Comparison of ENCODE assay signal across 24 cellular contexts in the genomic region with DNA sequence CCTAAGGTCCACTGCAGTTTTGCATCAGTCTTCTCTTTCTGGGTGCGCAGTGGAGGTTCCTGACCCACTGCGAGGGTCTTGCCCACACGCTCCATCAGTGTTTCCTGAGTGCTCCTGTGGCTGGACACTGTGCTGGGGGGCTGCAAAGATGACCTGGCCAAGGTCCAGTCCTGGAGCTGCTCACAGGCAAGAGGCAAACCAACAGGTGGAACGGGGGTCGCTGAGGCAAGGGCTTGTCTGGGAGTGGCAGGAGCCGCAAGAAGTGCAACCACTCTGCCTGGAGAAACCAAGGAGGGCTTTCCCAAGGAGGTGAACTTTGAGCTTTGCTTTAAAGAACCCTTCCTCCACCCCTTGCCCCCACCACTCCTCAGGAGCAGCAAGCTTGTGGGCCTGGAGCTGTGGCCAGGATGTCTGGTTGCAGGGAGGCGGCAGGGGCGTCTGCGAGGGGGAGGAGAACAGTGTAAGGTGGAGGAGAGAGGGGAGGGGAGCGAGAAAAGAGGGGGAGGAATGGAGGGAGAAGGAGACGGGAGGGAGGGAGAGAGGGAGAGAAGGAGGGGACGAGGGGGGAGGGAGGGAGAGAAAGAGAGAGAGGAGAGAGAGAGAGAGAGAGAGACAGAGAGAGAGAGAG. TPM values are rescaled to one million over a fixed set of nuclear protein-coding genes. Genes with fewer than 3 reads are reported as not detected.
DNase-seq lines count a peak whose midpoint lies in the region; ATAC-seq, FAIRE-seq and TF ChIP-seq lines count a peak whose summit lies in the region.
"Had no signal": no experiment of that assay in that cellular context is flagged by ENCODE, and none has a peak within 500 bp of the region (broad histone marks: within the 10 kb centered on the region; RNA-seq: fewer than 3 reads in every experiment).

No MANE protein-coding gene starts in this region.

- DNase-seq in GM23338 (ENCODE audit: low spot score) = peak; percentile 40
- DNase-seq in omental fat pad (ENCODE audit: low spot score) = no peak
- no peak for DNase-seq in erythroblast (lab: John Stamatoyannopoulos, UW)
- no peak for DNase-seq in NCI-H1694 (lab: John Stamatoyannopoulos, UW)
- DNase-seq: cortex of kidney, NCI-H187 treated with DMSO at 0.1 percent for 48 hours, NCI-H446 treated with DMSO at 0.1 percent for 48 hours had no signal

- peaks cover 13% of the 10 kb centered on the region for H3K27me3 Mint-ChIP-seq in GM23338 (ENCODE audit: insufficient read depth, low read depth, poor library complexity)

- no peak overlapping the region for H3K9ac ChIP-seq in HUES6 (ENCODE audit: low read length)

- peak overlapping the region; percentile 80 for H3K4me3 Mint-ChIP-seq in GM23338
- H3K4me3 Mint-ChIP-seq: activated CD4-positive, alpha-beta T cell treated with anti-CD3 and anti-CD28 coated beads for 36 hours; activated naive CD8-positive, alpha-beta T cell treated with anti-CD3 and anti-CD28 coated beads, Interleukin-2, amount 50 U/mL, for 24 hours; CD4-positive, alpha-beta T cell had no signal

- no peaks in the 10 kb centered on the region for H3K9me3 ChIP-seq in HUES6 (ENCODE audit: control insufficient read depth, insufficient read depth, low read depth, low read length)
- H3K9me3 ChIP-seq: body of pancreas, gastroesophageal sphincter, neutrophil, Peyer's patch, upper lobe of left lung had no signal

- ATAC-seq in GM23338 (no peak), omental fat pad (ENCODE audit: low FRiP score) (no peak), GM21360 (IDR thresholded peaks at IDR 0.05; ENCODE audit: unreplicated experiment) (no peak)

- TF ChIP-seq CTCF in GM23338 (conservative IDR thresholded peaks at IDR 0.05; ENCODE audit: low read depth in 2 of 2) (no peak), omental fat pad (IDR thresholded peaks at IDR 0.05) (no peak)

- H3K27me3 ChIP-seq in GM23338 (ENCODE audit: insufficient read depth) (peaks cover 31% of the 10 kb centered on the region; the same call in 1 of the 2 replicates), HUES6 (ENCODE audit: control insufficient read depth, insufficient read depth, low read length) (peaks cover 60% of the 10 kb centered on the region)

- H2AFZ ChIP-seq in GM23338 = no peak overlapping the region

- H3K79me2 ChIP-seq in GM23338 (replicated peaks; ENCODE audit: insufficient read depth) = no peaks in the 10 kb centered on the region

- H3K4me1 ChIP-seq in GM23338 (ENCODE audit: insufficient read depth) (peaks cover 36% of the 10 kb centered on the region), HUES6 (ENCODE audit: control insufficient read depth, insufficient read depth, low read length) (peaks cover 19% of the 10 kb centered on the region)

- H3K27ac ChIP-seq in GM23338 (ENCODE audit: low read depth) (no peak overlapping the region), HUES6 (ENCODE audit: low read depth, low read length) (no peak overlapping the region), cingulate gyrus (ENCODE audit: low read depth, low read length) (peak overlapping the region; percentile 47)
- H3K27ac ChIP-seq: body of pancreas, gastroesophageal sphincter, Peyer's patch, upper lobe of left lung had no signal

- FAIRE-seq in islet of Langerhans (lab: Jason Lieb, UNC) = peak; percentile 90
- FAIRE-seq: HTR-8/SVneo, small intestine had no signal

- no peaks in the 10 kb centered on the region for H3K9me2 ChIP-seq in GM23338 (ENCODE audit: insufficient read depth)

- no peaks in the 10 kb centered on the region for H3K9me3 Mint-ChIP-seq in GM23338
- H3K9me3 Mint-ChIP-seq: activated naive CD8-positive, alpha-beta T cell treated with anti-CD3 and anti-CD28 coated beads, Interleukin-2, amount 50 U/mL, for 24 hours had no signal

- H3K4me3 ChIP-seq in GM23338 (peak overlapping the region; percentile 80), HUES6 (ENCODE audit: low read depth, low read length) (peak overlapping the region; percentile 67)
- H3K4me3 ChIP-seq: body of pancreas, gastroesophageal sphincter, Peyer's patch, upper lobe of left lung had no signal

- peaks cover 45% of the 10 kb centered on the region for H3K4me1 Mint-ChIP-seq in GM23338

- H4K20me1 ChIP-seq in GM23338 (replicated peaks; ENCODE audit: insufficient read depth) = peaks cover 6% of the 10 kb centered on the region

- H3K4me2 ChIP-seq in GM23338 = peak overlapping the region; percentile 96

- no peaks in the 10 kb centered on the region for H3K36me3 Mint-ChIP-seq in GM23338 (ENCODE audit: low read depth)

- no peaks in the 10 kb centered on the region for H3F3A ChIP-seq in GM23338 (replicated peaks; ENCODE audit: low read depth)

- no peaks in the 10 kb centered on the region for H3K36me3 ChIP-seq in GM23338 (ENCODE audit: insufficient read depth)
- H3K36me3 ChIP-seq in HUES6 (ENCODE audit: control insufficient read depth, insufficient read depth, low read length) = no peaks in the 10 kb centered on the region
- H3K36me3 ChIP-seq: gastroesophageal sphincter, neutrophil, Peyer's patch, upper lobe of left lung had no signal

- no peak overlapping the region for H3K27ac Mint-ChIP-seq in GM23338
- H3K27ac Mint-ChIP-seq: activated CD4-positive, alpha-beta T cell treated with anti-CD3 and anti-CD28 coated beads for 36 hours; activated naive CD8-positive, alpha-beta T cell treated with anti-CD3 and anti-CD28 coated beads, Interleukin-2, amount 50 U/mL, for 24 hours; CD4-positive, alpha-beta T cell had no signal

- TF ChIP-seq POLR2A in erythroblast (IDR thresholded peaks at IDR 0.05; ENCODE audit: low read length) = no peak

TF ChIP-seq in GM23338, 12 proteins besides CTCF, POLR2A, EP300 and RAD21 (continues in another document):
- TF ChIP-seq CREB1 (CRISPR knock-in tag; IDR thresholded peaks at IDR 0.05; ENCODE audit: low read depth) (no peak), ZNF114 (CRISPR knock-in tag; IDR thresholded peaks at IDR 0.05) (no peak), JUNB (IDR thresholded peaks at IDR 0.05; ENCODE audit: unreplicated experiment) (no peak), EZH2 (IDR thresholded peaks at IDR 0.05; ENCODE audit: low read depth, unreplicated experiment) (no peak), EZH2phosphoT487 (IDR thresholded peaks at IDR 0.05; ENCODE audit: unreplicated experiment) (no peak), ZNF331 (CRISPR knock-in tag; IDR thresholded peaks at IDR 0.05; ENCODE audit: low read depth) (no peak), REST (IDR thresholded peaks at IDR 0.05; ENCODE audit: unreplicated experiment) (no peak)

RNA-seq across cellular contexts. Expression of gene CPLX2, which starts 0.4 kb away (rescaled TPM):
- total RNA-seq in GM23338 (2014; rRNA removed; shearing (Covaris generic)) = 0.45 and 0.66 TPM in 2 replicates
- 2.1 and 2.3 TPM in 2 replicates for polyA plus RNA-seq in GM23338 (2016; fragmentation: Nextera tagmentation; extraction: Ambion mirVana)
- not detected for total RNA-seq in omental fat pad
- total RNA-seq: activated CD4-positive, alpha-beta T cell treated with anti-CD3 and anti-CD28 coated beads for 36 hours; CD4-positive, alpha-beta T cell; mammary epithelial cell; renal cortical epithelial cell; subcutaneous adipose tissue had no signal
- polyA plus RNA-seq: mammary epithelial cell had no signal
